12 cellular contexts compared by ENCODE assay signal in genomic region chr12:65699251-65699650, GRCh38.
DNase-seq lines count a peak whose midpoint lies in the region; ATAC-seq and TF ChIP-seq lines count a peak whose summit lies in the region.
"Had no signal": no experiment of that assay in that cellular context is flagged by ENCODE, and none has a peak within 500 bp of the region (broad histone marks: within the 10 kb centered on the region; RNA-seq: fewer than 3 reads in every experiment).

No MANE protein-coding gene starts in this region.

- in situ Hi-C loops in GM23248 (cut with MboI): loop anchor here (25.0 kb wide), 1 partner anchor 387 kb away; no protein-coding TSS in a partner anchor

- H3K4me1 ChIP-seq in GM23248 (ENCODE audit: insufficient read depth): peaks cover 35% of the 10 kb centered on the region
- no peaks in the 10 kb centered on the region for H3K4me1 ChIP-seq in OCI-LY7 (ENCODE audit: insufficient read depth, low read length, poor library complexity, severe bottlenecking)
- H3K4me1 ChIP-seq in aorta (ENCODE audit: control insufficient read depth in 1 of 2, insufficient read depth in 2 of 2, low read length in 2 of 2): peaks cover 0 to 4% of the 10 kb centered on the region in 2 donors
- H3K4me1 ChIP-seq: HAP-1 had no signal

- intact Hi-C loops in OCI-LY7 (cut with micrococcal nuclease; ENCODE audit: unreplicated experiment): no loop called here
- intact Hi-C loops in aorta (cut with DNase I): no loop called here

- no peak overlapping the region for H3K4me3 Mint-ChIP-seq in glutamatergic neuron (ENCODE audit: unreplicated experiment)
- H3K4me3 Mint-ChIP-seq: CD8-positive, alpha-beta memory T cell had no signal

- H4K20me1 ChIP-seq in GM23248 (ENCODE audit: insufficient read depth) (no peaks in the 10 kb centered on the region), OCI-LY7 (ENCODE audit: insufficient read depth, low read length) (no peaks in the 10 kb centered on the region)

- H3K36me3 Mint-ChIP-seq in glutamatergic neuron (ENCODE audit: unreplicated experiment): no peaks in the 10 kb centered on the region
- H3K36me3 Mint-ChIP-seq: CD8-positive, alpha-beta memory T cell had no signal

- H3K36me3 ChIP-seq in GM23248 (ENCODE audit: low read depth): no peaks in the 10 kb centered on the region
- no peaks in the 10 kb centered on the region for H3K36me3 ChIP-seq in OCI-LY7 (ENCODE audit: insufficient read depth, low read length)
- no peaks in the 10 kb centered on the region for H3K36me3 ChIP-seq in aorta (ENCODE audit: control insufficient read depth in 1 of 2, insufficient read depth in 2 of 2, low read length in 1 of 2)
- H3K36me3 ChIP-seq: HAP-1 had no signal

- POLR2A ChIA-PET in OCI-LY7 (lab: Charles Lee): no interaction called here

- H3K4me2 ChIP-seq in GM23248 (ENCODE audit: unreplicated experiment) (peak overlapping the region; percentile 11), OCI-LY7 (ENCODE audit: low read length) (no peak overlapping the region)

- BruUV-seq in OCI-LY7 (replicated peaks; lab: Mats Ljungman, UMichigan): no TSS peak

- no peak for TF ChIP-seq CTCF in OCI-LY7 (conservative IDR thresholded peaks at IDR 0.05; ENCODE audit: low read length)
- no peak for TF ChIP-seq CTCF in glutamatergic neuron (IDR thresholded peaks at IDR 0.05; ENCODE audit: partially characterized antibody, unreplicated experiment)

- H3F3A ChIP-seq in GM23248 (ENCODE audit: insufficient read depth): peaks cover 34% of the 10 kb centered on the region

- no peaks in the 10 kb centered on the region for H3K9me3 Mint-ChIP-seq in glutamatergic neuron (ENCODE audit: unreplicated experiment)

- H3K4me3 ChIP-seq in GM23248 (peak overlapping the region; percentile 28), OCI-LY7 (ENCODE audit: low read depth, low read length, poor library complexity, severe bottlenecking) (no peak overlapping the region), aorta (ENCODE audit: low read length in 2 of 2) (no peak overlapping the region)
- H3K4me3 ChIP-seq: coronary artery, HAP-1 had no signal

- H3K27me3 Mint-ChIP-seq in glutamatergic neuron (ENCODE audit: unreplicated experiment): no peaks in the 10 kb centered on the region

- H3K9me3 ChIP-seq in GM23248 (ENCODE audit: low read depth): peaks cover under 1% of the 10 kb centered on the region
- H3K9me3 ChIP-seq in OCI-LY7 (ENCODE audit: low read length): no peaks in the 10 kb centered on the region
- no peaks in the 10 kb centered on the region for H3K9me3 ChIP-seq in aorta (ENCODE audit: control insufficient read depth, low read length)
- H3K9me3 ChIP-seq: HAP-1 had no signal

- DNase-seq in A172 (ENCODE audit: low spot score) (peak; percentile 5), GM23248 (peak; percentile 84), SIG-M5 (lab: John Stamatoyannopoulos, UW) (peak; percentile 51), fibroblast of gingiva (ENCODE audit: low read depth) (peak; percentile 85), OCI-LY7 (ENCODE audit: low spot score) (no peak), aorta (no peak), glutamatergic neuron (no peak)
- DNase-seq: CD8-positive, alpha-beta memory T cell; retina had no signal

- CTCF ChIA-PET in OCI-LY7 (lab: Charles Lee; ENCODE audit: unreplicated experiment): no interaction called here

- no peak overlapping the region for H3K27ac Mint-ChIP-seq in glutamatergic neuron (ENCODE audit: unreplicated experiment)
- H3K27ac Mint-ChIP-seq: CD8-positive, alpha-beta memory T cell had no signal

- WGBS in GM23248 (ENCODE audit: low coverage in 1 of 2, low lambda C conversion rate in 2 of 2, missing lambda C conversion rate in 2 of 2), 2 experiments: 19 to 23% methylated on average over 2 of the region's 2 CpGs
- 22 to 27% methylated on average over 2 of the region's 2 CpGs for WGBS in aorta, 2 donors

- H2AFZ ChIP-seq in GM23248: 0 out of 2 replicates have a peak overlapping the region, but pooled peaks have one; percentile 7
- H2AFZ ChIP-seq in OCI-LY7 (ENCODE audit: low read length): no peak overlapping the region

- no peak for ATAC-seq in aorta (ENCODE audit: low FRiP score)
- ATAC-seq in HG03139 (IDR thresholded peaks at IDR 0.05; ENCODE audit: unreplicated experiment): no peak

- H3K27ac ChIP-seq in GM23248: no peak overlapping the region
- H3K27ac ChIP-seq in OCI-LY7 (ENCODE audit: low read depth, low read length, poor library complexity, severe bottlenecking): no peak overlapping the region
- H3K27ac ChIP-seq in aorta (ENCODE audit: low read depth in 1 of 2, low read length in 2 of 2): no peak overlapping the region
- H3K27ac ChIP-seq: coronary artery had no signal

- no peak overlapping the region for H3K9ac ChIP-seq in GM23248

- H3K9me2 ChIP-seq in GM23248 (ENCODE audit: insufficient read depth) (no peaks in the 10 kb centered on the region), OCI-LY7 (ENCODE audit: insufficient read depth, low read length) (no peaks in the 10 kb centered on the region)

- H3K27me3 ChIP-seq in GM23248 (replicated peaks; ENCODE audit: insufficient read depth) (no peaks in the 10 kb centered on the region), aorta (ENCODE audit: control insufficient read depth in 1 of 2, insufficient read depth in 2 of 2, low read length in 1 of 2) (no peaks in the 10 kb centered on the region)

- no peaks in the 10 kb centered on the region for H3K4me1 Mint-ChIP-seq in glutamatergic neuron (ENCODE audit: low read depth, unreplicated experiment)
- H3K4me1 Mint-ChIP-seq: CD8-positive, alpha-beta memory T cell had no signal

- no peaks in the 10 kb centered on the region for H3K79me2 ChIP-seq in GM23248 (ENCODE audit: insufficient read depth)
- H3K79me2 ChIP-seq in OCI-LY7 (ENCODE audit: insufficient read depth, low read depth, low read length): no peaks in the 10 kb centered on the region

Comparison
In these comparisons a context has a peak if more than half of its experiments do, and no peak if none do; other contexts are left out.
1. DNase-seq: peak in A172 (single experiment), GM23248 (single experiment), SIG-M5 (single experiment) and fibroblast of gingiva (single experiment); none in OCI-LY7 (single experiment), aorta (0 of 2) and glutamatergic neuron (single experiment).